ENCODE assay signal across 1 cellular context in the genomic region with DNA sequence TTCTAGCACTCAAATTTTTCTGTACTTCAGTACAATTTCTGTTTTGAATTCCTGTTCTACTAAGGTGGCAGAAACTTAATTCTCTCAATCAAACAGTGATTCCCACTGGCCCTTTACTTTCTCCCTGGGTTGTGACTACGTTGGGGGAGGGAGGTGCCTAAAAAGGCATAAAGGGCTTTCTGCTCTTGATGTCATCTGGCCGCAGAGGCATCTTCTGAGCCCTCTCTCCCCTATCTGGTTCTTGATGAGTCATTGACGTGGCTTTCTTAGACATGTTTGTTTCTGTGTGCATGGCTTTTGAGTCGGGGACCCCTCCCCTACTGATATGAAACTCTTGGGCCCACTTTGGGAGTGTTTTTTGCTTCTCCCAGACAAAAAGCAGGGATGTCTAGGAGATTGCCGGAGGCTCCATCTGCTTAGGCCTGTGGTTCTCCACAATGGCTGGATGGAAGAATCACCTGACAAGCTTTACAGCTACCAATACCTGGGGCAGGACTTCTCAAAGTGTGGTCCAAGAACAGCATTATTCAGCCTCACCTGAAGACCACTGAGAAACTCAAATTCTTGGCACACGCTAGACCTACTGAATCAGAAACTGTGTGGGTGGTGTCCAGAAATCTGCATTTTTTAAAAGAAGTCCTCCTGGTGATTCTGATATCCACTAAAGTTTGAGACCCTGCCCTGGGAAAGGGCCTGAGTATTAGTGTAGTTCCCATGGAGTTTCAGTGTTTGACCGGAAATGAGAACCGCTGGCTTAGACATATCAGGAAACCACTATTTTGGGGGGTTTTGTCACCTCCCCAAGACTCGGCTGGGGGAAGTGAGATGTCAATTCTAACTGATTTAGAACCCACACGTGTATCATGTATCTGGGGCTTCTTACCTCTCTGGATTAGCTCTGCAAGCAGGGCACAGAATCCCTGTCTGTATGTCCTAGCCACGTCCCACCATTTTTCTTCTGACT.
TF ChIP-seq lines count a peak whose summit lies in the region.

No MANE protein-coding gene starts in this region.

TF ChIP-seq in WTC11, 78 proteins besides CTCF, POLR2A, EP300 and RAD21 (continued from another document):
- TF ChIP-seq, protein P1, sequence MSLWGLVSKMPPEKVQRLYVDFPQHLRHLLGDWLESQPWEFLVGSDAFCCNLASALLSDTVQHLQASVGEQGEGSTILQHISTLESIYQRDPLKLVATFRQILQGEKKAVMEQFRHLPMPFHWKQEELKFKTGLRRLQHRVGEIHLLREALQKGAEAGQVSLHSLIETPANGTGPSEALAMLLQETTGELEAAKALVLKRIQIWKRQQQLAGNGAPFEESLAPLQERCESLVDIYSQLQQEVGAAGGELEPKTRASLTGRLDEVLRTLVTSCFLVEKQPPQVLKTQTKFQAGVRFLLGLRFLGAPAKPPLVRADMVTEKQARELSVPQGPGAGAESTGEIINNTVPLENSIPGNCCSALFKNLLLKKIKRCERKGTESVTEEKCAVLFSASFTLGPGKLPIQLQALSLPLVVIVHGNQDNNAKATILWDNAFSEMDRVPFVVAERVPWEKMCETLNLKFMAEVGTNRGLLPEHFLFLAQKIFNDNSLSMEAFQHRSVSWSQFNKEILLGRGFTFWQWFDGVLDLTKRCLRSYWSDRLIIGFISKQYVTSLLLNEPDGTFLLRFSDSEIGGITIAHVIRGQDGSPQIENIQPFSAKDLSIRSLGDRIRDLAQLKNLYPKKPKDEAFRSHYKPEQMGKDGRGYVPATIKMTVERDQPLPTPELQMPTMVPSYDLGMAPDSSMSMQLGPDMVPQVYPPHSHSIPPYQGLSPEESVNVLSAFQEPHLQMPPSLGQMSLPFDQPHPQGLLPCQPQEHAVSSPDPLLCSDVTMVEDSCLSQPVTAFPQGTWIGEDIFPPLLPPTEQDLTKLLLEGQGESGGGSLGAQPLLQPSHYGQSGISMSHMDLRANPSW (CRISPR knock-in tag; conservative IDR thresholded peaks at IDR 0.05; ENCODE audit: low read depth), result no peak
- TF ChIP-seq, protein P2, sequence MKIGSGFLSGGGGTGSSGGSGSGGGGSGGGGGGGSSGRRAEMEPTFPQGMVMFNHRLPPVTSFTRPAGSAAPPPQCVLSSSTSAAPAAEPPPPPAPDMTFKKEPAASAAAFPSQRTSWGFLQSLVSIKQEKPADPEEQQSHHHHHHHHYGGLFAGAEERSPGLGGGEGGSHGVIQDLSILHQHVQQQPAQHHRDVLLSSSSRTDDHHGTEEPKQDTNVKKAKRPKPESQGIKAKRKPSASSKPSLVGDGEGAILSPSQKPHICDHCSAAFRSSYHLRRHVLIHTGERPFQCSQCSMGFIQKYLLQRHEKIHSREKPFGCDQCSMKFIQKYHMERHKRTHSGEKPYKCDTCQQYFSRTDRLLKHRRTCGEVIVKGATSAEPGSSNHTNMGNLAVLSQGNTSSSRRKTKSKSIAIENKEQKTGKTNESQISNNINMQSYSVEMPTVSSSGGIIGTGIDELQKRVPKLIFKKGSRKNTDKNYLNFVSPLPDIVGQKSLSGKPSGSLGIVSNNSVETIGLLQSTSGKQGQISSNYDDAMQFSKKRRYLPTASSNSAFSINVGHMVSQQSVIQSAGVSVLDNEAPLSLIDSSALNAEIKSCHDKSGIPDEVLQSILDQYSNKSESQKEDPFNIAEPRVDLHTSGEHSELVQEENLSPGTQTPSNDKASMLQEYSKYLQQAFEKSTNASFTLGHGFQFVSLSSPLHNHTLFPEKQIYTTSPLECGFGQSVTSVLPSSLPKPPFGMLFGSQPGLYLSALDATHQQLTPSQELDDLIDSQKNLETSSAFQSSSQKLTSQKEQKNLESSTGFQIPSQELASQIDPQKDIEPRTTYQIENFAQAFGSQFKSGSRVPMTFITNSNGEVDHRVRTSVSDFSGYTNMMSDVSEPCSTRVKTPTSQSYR (CRISPR knock-in tag; IDR thresholded peaks at IDR 0.05), result no peak
TF ChIP-seq in WTC11: peak in this region for 0.
